ENCODE assay signal across 9 cellular contexts in the genomic region with DNA sequence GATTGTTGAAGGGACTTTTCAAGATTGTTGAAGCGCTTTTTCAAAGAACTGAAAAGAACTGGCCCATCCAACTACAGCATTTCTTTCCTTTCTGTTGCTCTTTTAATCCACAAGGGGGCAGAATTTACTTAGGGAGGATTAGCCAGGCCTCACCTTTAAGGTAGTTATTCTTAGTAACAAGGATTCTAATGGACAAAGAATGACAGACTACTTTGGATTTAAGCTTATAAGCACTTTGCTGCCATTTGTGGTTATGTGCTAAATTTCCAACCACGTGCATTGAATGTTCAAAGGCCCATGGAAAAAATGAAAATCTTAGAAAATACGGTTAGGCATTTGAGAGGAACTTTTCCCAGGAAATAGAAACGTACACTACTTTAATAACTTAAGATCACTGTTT. TPM values are rescaled to one million over a fixed set of nuclear protein-coding genes. Genes with fewer than 3 reads are reported as not detected.
DNase-seq lines count a peak whose midpoint lies in the region; ATAC-seq, FAIRE-seq and TF ChIP-seq lines count a peak whose summit lies in the region.
"Had no signal": no experiment of that assay in that cellular context is flagged by ENCODE, and none has a peak within 500 bp of the region (broad histone marks: within the 10 kb centered on the region; RNA-seq: fewer than 3 reads in every experiment).

No MANE protein-coding gene starts in this region.

- no peaks in the 10 kb centered on the region for H3K36me3 Mint-ChIP-seq in activated CD4-positive, alpha-beta T cell treated with anti-CD3 and anti-CD28 coated beads, Interleukin-2, amount 10 ng/mL, durations not matched to agents 7 days and 5 days (ENCODE audit: low read depth)
- H3K36me3 Mint-ChIP-seq in T-helper 17 cell (ENCODE audit: low read depth): no peaks in the 10 kb centered on the region

- CTCF ChIA-PET in activated CD4-positive, alpha-beta T cell treated with anti-CD3 and anti-CD28 coated beads, Interleukin-2, amount 10 ng/mL, durations not matched to agents 7 days and 5 days (lab: Charles Lee): interaction anchor here (0.7 to 6.0 kb wide), 11 partner anchors 9 to 250 kb away, joined by 3 to 33 read pairs (median 4); no protein-coding TSS in a partner anchor

- peak; percentile 15 for DNase-seq in activated CD4-positive, alpha-beta T cell treated with anti-CD3 and anti-CD28 coated beads, Interleukin-2, amount 10 ng/mL, durations not matched to agents 7 days and 5 days
- DNase-seq in activated CD4-positive, alpha-beta T cell treated with anti-CD3 and anti-CD28 coated beads, Interleukin-2, amount 50 U/mL, for 4 hours: no peak
- DNase-seq in NCI-H1417 treated with DMSO at 0.1 percent for 48 hours (lab: John Stamatoyannopoulos, UW): peak; percentile 11
- DNase-seq in T-helper 17 cell: no peak
- DNase-seq in frontal cortex (ENCODE audit: low spot score in 2 of 2): peak; percentile 22 to 62
- DNase-seq in stimulated activated CD4-positive, alpha-beta T cell treated with anti-CD3 and anti-CD28 coated beads, Interleukin-1b, Interleukin-23, amount 100 ng/mL, for 48 hours: no peak
- DNase-seq: activated T-cell treated with anti-CD3 and anti-CD28 coated beads, Interleukin-2, amount 50 U/mL, for 4 hours had no signal

- ATAC-seq in T-helper 17 cell (peak; percentile 54), GM19467 (IDR thresholded peaks at IDR 0.05; ENCODE audit: unreplicated experiment) (no peak)

- H3K36me3 ChIP-seq in parathyroid adenoma (ENCODE audit: control insufficient read depth, insufficient read depth, low read length): no peaks in the 10 kb centered on the region

- no peak overlapping the region for H3K27ac Mint-ChIP-seq in activated CD4-positive, alpha-beta T cell treated with anti-CD3 and anti-CD28 coated beads, Interleukin-2, amount 10 ng/mL, durations not matched to agents 7 days and 5 days
- H3K27ac Mint-ChIP-seq in T-helper 17 cell: no peak overlapping the region

- H3K9me3 ChIP-seq in T-helper 17 cell (ENCODE audit: control insufficient read depth, low read length, poor library complexity, severe bottlenecking): no peaks in the 10 kb centered on the region
- H3K9me3 ChIP-seq in parathyroid adenoma (ENCODE audit: control insufficient read depth, low read length): no peaks in the 10 kb centered on the region

- no peak overlapping the region for H2AFZ ChIP-seq in parathyroid adenoma

- TF ChIP-seq CTCF in parathyroid adenoma (IDR thresholded peaks at IDR 0.05): peak; percentile 44

- peaks cover 8% of the 10 kb centered on the region for H3K9me3 Mint-ChIP-seq in activated CD4-positive, alpha-beta T cell treated with anti-CD3 and anti-CD28 coated beads, Interleukin-2, amount 10 ng/mL, durations not matched to agents 7 days and 5 days

- H3K9ac ChIP-seq in parathyroid adenoma: no peak overlapping the region

- no peaks in the 10 kb centered on the region for H3K4me1 ChIP-seq in parathyroid adenoma

- H3K27ac ChIP-seq in parathyroid adenoma: no peak overlapping the region

- POLR2A ChIA-PET in activated CD4-positive, alpha-beta T cell treated with anti-CD3 and anti-CD28 coated beads, Interleukin-2, amount 10 ng/mL, durations not matched to agents 7 days and 5 days (lab: Charles Lee): no interaction called here

- H3K4me1 Mint-ChIP-seq in activated CD4-positive, alpha-beta T cell treated with anti-CD3 and anti-CD28 coated beads, Interleukin-2, amount 10 ng/mL, durations not matched to agents 7 days and 5 days: peaks cover 7% of the 10 kb centered on the region
- peaks cover 2% of the 10 kb centered on the region for H3K4me1 Mint-ChIP-seq in T-helper 17 cell

- no peak overlapping the region for H3K4me3 ChIP-seq in parathyroid adenoma (ENCODE audit: low read depth, low read length)

- H3K27me3 ChIP-seq in parathyroid adenoma (ENCODE audit: control insufficient read depth, insufficient read depth, low read length): no peaks in the 10 kb centered on the region

- FAIRE-seq in frontal cortex (lab: Jason Lieb, UNC): no peak

- peaks cover 29% of the 10 kb centered on the region for H3K27me3 Mint-ChIP-seq in activated CD4-positive, alpha-beta T cell treated with anti-CD3 and anti-CD28 coated beads, Interleukin-2, amount 10 ng/mL, durations not matched to agents 7 days and 5 days
- H3K27me3 Mint-ChIP-seq in T-helper 17 cell: peaks cover 14% of the 10 kb centered on the region

- H3K4me3 Mint-ChIP-seq in activated CD4-positive, alpha-beta T cell treated with anti-CD3 and anti-CD28 coated beads, Interleukin-2, amount 10 ng/mL, durations not matched to agents 7 days and 5 days: no peak overlapping the region
- H3K4me3 Mint-ChIP-seq in T-helper 17 cell: no peak overlapping the region
- H3K4me3 Mint-ChIP-seq: activated T-cell treated with anti-CD3 and anti-CD28 coated beads, Interleukin-2, amount 50 U/mL, for 4 hours had no signal

- H3K79me2 ChIP-seq in parathyroid adenoma: no peaks in the 10 kb centered on the region

- H3K4me2 ChIP-seq in parathyroid adenoma (ENCODE audit: low read length): no peak overlapping the region

RNA-seq across cellular contexts. Expression of gene HSPA8, which starts 49.5 kb away (rescaled TPM):
- 1,000 to 10,000 TPM; 2,083 to 2,541 TPM for total RNA-seq in activated CD4-positive, alpha-beta T cell treated with anti-CD3 and anti-CD28 coated beads, Interleukin-2, amount 10 ng/mL, durations not matched to agents 7 days and 5 days
- 1,000 to 10,000 TPM; 1,034 to 1,253 TPM for total RNA-seq in T-helper 17 cell
- total RNA-seq in frontal cortex: 3,900 TPM

Comparison
In these comparisons a context has a peak if more than half of its experiments do, and no peak if none do; other contexts are left out.
1. DNase-seq: peak in activated CD4-positive, alpha-beta T cell treated with anti-CD3 and anti-CD28 coated beads, Interleukin-2, amount 10 ng/mL, durations not matched to agents 7 days and 5 days (single experiment), NCI-H1417 treated with DMSO at 0.1 percent for 48 hours (single experiment) and frontal cortex (2 of 2); none in activated CD4-positive, alpha-beta T cell treated with anti-CD3 and anti-CD28 coated beads, Interleukin-2, amount 50 U/mL, for 4 hours (0 of 2), T-helper 17 cell (0 of 3) and stimulated activated CD4-positive, alpha-beta T cell treated with anti-CD3 and anti-CD28 coated beads, Interleukin-1b, Interleukin-23, amount 100 ng/mL, for 48 hours (single experiment).